In the genomic region with DNA sequence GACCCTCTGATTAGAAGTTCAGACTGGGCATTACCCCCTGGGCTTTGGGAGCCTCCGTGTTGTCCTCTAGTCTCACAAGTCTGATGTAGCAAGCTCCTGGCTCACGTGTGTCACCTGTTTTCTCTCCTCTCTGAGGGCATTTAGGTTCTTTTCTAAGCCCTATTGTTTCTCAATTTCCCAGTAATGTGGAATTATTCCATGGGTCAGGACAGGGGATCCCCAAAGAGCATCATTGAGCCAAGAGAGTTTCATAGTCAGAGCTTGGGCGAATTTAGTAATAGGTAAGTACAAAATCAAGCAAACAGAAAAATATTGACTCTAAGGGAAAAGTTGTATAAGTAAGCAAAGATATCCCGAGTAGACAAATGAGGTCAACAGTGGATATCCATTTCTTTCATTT, we compare ENCODE assay signal across 11 cellular contexts. TPM values are rescaled to one million over a fixed set of nuclear protein-coding genes. Genes with fewer than 3 reads are reported as not detected.
DNase-seq lines count a peak whose midpoint lies in the region; ATAC-seq and TF ChIP-seq lines count a peak whose summit lies in the region.
"Had no signal": no experiment of that assay in that cellular context is flagged by ENCODE, and none has a peak within 500 bp of the region (broad histone marks: within the 10 kb centered on the region; RNA-seq: fewer than 3 reads in every experiment).

No MANE protein-coding gene starts in this region.

- H3K27ac ChIP-seq in dorsolateral prefrontal cortex: peak overlapping the region in 54 of 59 donors; percentile 44 to 94 (median 84)
- no peak overlapping the region for H3K27ac ChIP-seq in osteoblast (ENCODE audit: low read depth, low read length)
- no peak overlapping the region for H3K27ac ChIP-seq in Karpas-422 (ENCODE audit: low read length)

- DNase-seq in CD14-positive monocyte (ENCODE audit: low spot score) (no peak), T-cell (no peak), dorsolateral prefrontal cortex (no peak), osteoblast (ENCODE audit: insufficient read length, low spot score, missing footprints) (peak; percentile 47), NCI-H345 treated with DMSO at 0.1 percent for 48 hours (lab: John Stamatoyannopoulos, UW; ENCODE audit: unreplicated experiment) (no peak), NCI-H1417 treated with DMSO at 0.1 percent for 48 hours (lab: John Stamatoyannopoulos, UW) (no peak), NCI-H2171 treated with DMSO at 0.1 percent for 48 hours (lab: John Stamatoyannopoulos, UW) (no peak), Karpas-422 (no peak)
- DNase-seq: NCI-H226; stimulated activated CD4-positive, alpha-beta T cell treated with anti-CD3 and anti-CD28 coated beads, Interleukin-4, amount 100 ng/mL, for 4 hours had no signal

- peaks cover 0 to 3% (median 0%) of the 10 kb centered on the region in 7 donors for H3K9me3 Mint-ChIP-seq in CD14-positive monocyte
- no peaks in the 10 kb centered on the region for H3K9me3 Mint-ChIP-seq in T-cell

- no peaks in the 10 kb centered on the region for H3K27me3 ChIP-seq in dorsolateral prefrontal cortex
- no peaks in the 10 kb centered on the region for H3K27me3 ChIP-seq in osteoblast (ENCODE audit: insufficient read depth, low read length)
- no peaks in the 10 kb centered on the region for H3K27me3 ChIP-seq in Karpas-422 (ENCODE audit: low read length)

- H4K20me1 ChIP-seq in osteoblast (ENCODE audit: insufficient read depth, low read length): peaks cover 23% of the 10 kb centered on the region
- H4K20me1 ChIP-seq in Karpas-422 (ENCODE audit: insufficient read depth, low read depth, low read length): no peaks in the 10 kb centered on the region; the same call in 1 of the 2 replicates

- intact Hi-C loops in CD14-positive monocyte (cut with micrococcal nuclease) (no loop called here), dorsolateral prefrontal cortex (cut with DNase I) (no loop called here)

- no peak overlapping the region for H3K9ac ChIP-seq in Karpas-422 (ENCODE audit: low read length)

- H3K4me2 ChIP-seq in osteoblast (ENCODE audit: insufficient read depth, low read length): no peak overlapping the region
- no peak overlapping the region for H3K4me2 ChIP-seq in Karpas-422 (ENCODE audit: low read depth, low read length, poor library complexity, severe bottlenecking)

- CTCF ChIA-PET in T-cell (lab: Charles Lee): no interaction called here

- no peak overlapping the region for H2AFZ ChIP-seq in osteoblast (ENCODE audit: low read length)
- no peak overlapping the region for H2AFZ ChIP-seq in Karpas-422 (ENCODE audit: low read length)

- H3K79me2 ChIP-seq in osteoblast (ENCODE audit: insufficient read depth, low read length) (peaks cover 36% of the 10 kb centered on the region), Karpas-422 (ENCODE audit: low read length) (peaks cover 17% of the 10 kb centered on the region)

- H3K4me3 Mint-ChIP-seq in CD14-positive monocyte: peak overlapping the region; percentile 64 to 83
- no peak overlapping the region for H3K4me3 Mint-ChIP-seq in T-cell

- peaks cover 18 to 45% of the 10 kb centered on the region in 2 donors for H3K36me3 Mint-ChIP-seq in CD14-positive monocyte
- peaks cover 8% of the 10 kb centered on the region for H3K36me3 Mint-ChIP-seq in T-cell

- H3K4me1 ChIP-seq in osteoblast (ENCODE audit: insufficient read depth, low read length) (no peaks in the 10 kb centered on the region), Karpas-422 (ENCODE audit: low read length) (no peaks in the 10 kb centered on the region)

- H3K27ac Mint-ChIP-seq in CD14-positive monocyte: peak overlapping the region; percentile 94 to 98 (median 96)
- peak overlapping the region; percentile 24 to 65 for H3K27ac Mint-ChIP-seq in T-cell

- peaks cover 0 to 3% (median 0%) of the 10 kb centered on the region in 3 donors for H3K27me3 Mint-ChIP-seq in CD14-positive monocyte (ENCODE audit: low read depth in 3 of 3)
- H3K27me3 Mint-ChIP-seq in T-cell: no peaks in the 10 kb centered on the region

- H3K36me3 ChIP-seq in osteoblast (ENCODE audit: insufficient read depth, low read length) (peaks cover 20% of the 10 kb centered on the region), Karpas-422 (ENCODE audit: insufficient read depth, low read length) (no peaks in the 10 kb centered on the region)

- H3K9me2 ChIP-seq in Karpas-422 (replicated peaks; ENCODE audit: insufficient read depth, low read length): no peaks in the 10 kb centered on the region

- TF ChIP-seq CTCF in CD14-positive monocyte (IDR thresholded peaks at IDR 0.05) (no peak), dorsolateral prefrontal cortex (IDR thresholded peaks at IDR 0.05 in 54 of 56, conservative IDR thresholded peaks at IDR 0.05 in 2 of 56; ENCODE audit: low read depth in 1 of 56, partially characterized antibody in 56 of 56) (no peak), osteoblast (IDR thresholded peaks at IDR 0.05; ENCODE audit: extremely low read depth, low read depth, low read length) (no peak)

- H3K9me3 ChIP-seq in osteoblast (ENCODE audit: low read depth, low read length) (no peaks in the 10 kb centered on the region), Karpas-422 (ENCODE audit: low read length) (no peaks in the 10 kb centered on the region)

- H3K4me1 Mint-ChIP-seq in CD14-positive monocyte (peaks cover 67% of the 10 kb centered on the region), T-cell (peaks cover 23 to 35% (median 27%) of the 10 kb centered on the region in 3 donors)

- POLR2A ChIA-PET in T-cell (lab: Charles Lee): no interaction called here

- no peak for ATAC-seq in T-cell (replicated peaks in 1 of 4)

- no peak overlapping the region for H3K4me3 ChIP-seq in dorsolateral prefrontal cortex
- no peak overlapping the region for H3K4me3 ChIP-seq in osteoblast (ENCODE audit: insufficient read depth, low read length)
- no peak overlapping the region for H3K4me3 ChIP-seq in Karpas-422 (ENCODE audit: low read length)
- H3K4me3 ChIP-seq: coronary artery had no signal

RNA-seq across cellular contexts. Expression of a gene that starts 57.3 kb away (rescaled TPM):
- polyA plus RNA-seq in CD14-positive monocyte: 10 to 100 TPM in 1 of 2 donors, 1 to 10 TPM in 1; 9.1 to 10.3 TPM
- 100 to 1,000 TPM in 1 of 5 donors, 10 to 100 TPM in 4; 71.2 to 105 (median 96.8) TPM for total RNA-seq in T-cell
- 100 to 1,000 TPM in 10 of 120 experiments, 10 to 100 TPM in 110; 66.5 to 112 (median 82.2) TPM for total RNA-seq in dorsolateral prefrontal cortex
- total RNA-seq in osteoblast: 51.0 and 61.2 TPM in 2 replicates
- total RNA-seq in Karpas-422 (2014; rRNA removed; shearing (Covaris generic); ENCODE audit: low replicate concordance): 32.9 and 78.0 TPM in 2 replicates

Comparison
In these comparisons a context has a peak if more than half of its experiments do, and no peak if none do; other contexts are left out.
1. H3K4me3 Mint-ChIP-seq: peak in CD14-positive monocyte (2 of 2); none in T-cell (0 of 3).
2. H3K27ac ChIP-seq: peak in dorsolateral prefrontal cortex (54 of 59); none in osteoblast (single experiment) and Karpas-422 (single experiment).